Comparison of ENCODE assay signal across 13 cellular contexts in genomic region chr14:68757618-68758081, GRCh38. TPM values are rescaled to one million over a fixed set of nuclear protein-coding genes. Genes with fewer than 3 reads are reported as not detected.
A peak's percentile ranks its signal among the peaks of the same experiment; 100 is the strongest.
DNase-seq lines count a peak whose midpoint lies in the region; ATAC-seq, FAIRE-seq and TF ChIP-seq lines count a peak whose summit lies in the region.
"Had no signal": no experiment of that assay in that cellular context is flagged by ENCODE, and none has a peak within 500 bp of the region (broad histone marks: within the 10 kb centered on the region; RNA-seq: fewer than 3 reads in every experiment).

No MANE protein-coding gene starts in this region.

- no peak overlapping the region for H3K27ac Mint-ChIP-seq in activated naive CD4-positive, alpha-beta T cell treated with anti-CD3 and anti-CD28 coated beads, Interleukin-2, amount 10 ng/mL, durations not matched to agents 7 days and 5 days

- CTCF ChIA-PET in GM12878 (lab: Yijun Ruan, JAX), result interaction anchor here (0.6 kb wide), 1 partner anchor 71 kb away, joined by 4 read pairs; no protein-coding TSS in a partner anchor
- CTCF ChIA-PET in activated naive CD4-positive, alpha-beta T cell treated with anti-CD3 and anti-CD28 coated beads, Interleukin-2, amount 10 ng/mL, durations not matched to agents 7 days and 5 days (lab: Charles Lee), result interaction anchor here (0.8 to 1.7 kb wide), 6 partner anchors 12 to 32 kb away, joined by 3 to 8 read pairs (median 3); no protein-coding TSS in a partner anchor

- H3K9ac ChIP-seq in GM12878 (ENCODE audit: control insufficient read depth, insufficient read depth, low read length), result no peak overlapping the region

- H3K4me3 Mint-ChIP-seq in activated naive CD4-positive, alpha-beta T cell treated with anti-CD3 and anti-CD28 coated beads, Interleukin-2, amount 10 ng/mL, durations not matched to agents 7 days and 5 days, result no peak overlapping the region

- no peaks in the 10 kb centered on the region for H3K9me3 ChIP-seq in GM12878 (replicated peaks; ENCODE audit: control insufficient read depth, insufficient read depth, low read length)
- H3K9me3 ChIP-seq in lower lobe of right lung, result no peaks in the 10 kb centered on the region
- no peaks in the 10 kb centered on the region for H3K9me3 ChIP-seq in tibial artery
- H3K9me3 ChIP-seq: A549, body of pancreas had no signal

- no peak for TF ChIP-seq POLR2A in GM12878 (IDR thresholded peaks at IDR 0.05; ENCODE audit: low read depth, low read length)

- H3K4me2 ChIP-seq in GM12878 (ENCODE audit: control insufficient read depth, insufficient read depth), result no peak overlapping the region
- H3K4me2 ChIP-seq: A549 had no signal

- RAD21 ChIA-PET in GM12878 (lab: Charles Lee; ENCODE audit: unreplicated experiment), result interaction anchor here (1.1 kb wide), 1 partner anchor 57 kb away, joined by 3 read pairs; no protein-coding TSS in a partner anchor

- no peaks in the 10 kb centered on the region for H3K9me3 Mint-ChIP-seq in activated naive CD4-positive, alpha-beta T cell treated with anti-CD3 and anti-CD28 coated beads, Interleukin-2, amount 10 ng/mL, durations not matched to agents 7 days and 5 days

- POLR2A ChIA-PET in GM12878 (lab: Charles Lee), result no interaction called here

- H3K4me3 ChIP-seq in GM12878 (no peak overlapping the region), lower lobe of right lung (no peak overlapping the region), tibial artery (no peak overlapping the region)
- H3K4me3 ChIP-seq: A549, body of pancreas had no signal

- H4K20me1 ChIP-seq in GM12878 (ENCODE audit: control insufficient read depth, insufficient read depth), result no peaks in the 10 kb centered on the region

- no peak for FAIRE-seq in GM12878 (lab: Jason Lieb, UNC)
- FAIRE-seq: A549 had no signal

- H3K27ac ChIP-seq in GM12878 (ENCODE audit: control insufficient read depth, insufficient read depth) (no peak overlapping the region), lower lobe of right lung (no peak overlapping the region), tibial artery (no peak overlapping the region)

- ATAC-seq in GM12878, result peak; percentile 56
- ATAC-seq in lower lobe of right lung, result peak; percentile 56 to 81
- no peak for ATAC-seq in GM19395 (IDR thresholded peaks at IDR 0.05; ENCODE audit: unreplicated experiment)
- no peak for ATAC-seq in HG03108 (IDR thresholded peaks at IDR 0.05; ENCODE audit: unreplicated experiment)
- ATAC-seq: A549, body of pancreas, HCT116 had no signal

- TF ChIP-seq EP300 in GM12878 (IDR thresholded peaks at IDR 0.05; ENCODE audit: borderline replicate concordance in 1 of 2, control insufficient read depth in 1 of 2, low read depth in 2 of 2, low read length in 2 of 2), result no peak

- intact Hi-C loops in GM12878 (cut with micrococcal nuclease; ENCODE audit: unreplicated experiment) (no loop called here), lower lobe of right lung (cut with DNase I) (no loop called here), tibial artery (cut with DNase I; ENCODE audit: low total_unique reads) (no loop called here)

- no peak for TF ChIP-seq RAD21 in GM12878 (IDR thresholded peaks at IDR 0.05; ENCODE audit: insufficient read depth, low read depth, low read length)

- H3K4me1 ChIP-seq in GM12878 (ENCODE audit: control insufficient read depth, insufficient read depth, low read length) (no peaks in the 10 kb centered on the region), lower lobe of right lung (peaks cover 47% of the 10 kb centered on the region), tibial artery (peaks cover 0 to 17% (median 1%) of the 10 kb centered on the region in 4 donors)
- H3K4me1 ChIP-seq: A549 had no signal

- no TSS peak for BruUV-seq in GM12878 (replicated peaks; lab: Mats Ljungman, UMichigan)

- SMC1A ChIA-PET in GM12878 (lab: Charles Lee; ENCODE audit: uncharacterized antibody, unreplicated experiment), result interaction anchor here (0.6 to 1.4 kb wide), 8 partner anchors 9 to 482 kb away, joined by 3 to 5 read pairs (median 3); no protein-coding TSS in a partner anchor

- peaks cover 9% of the 10 kb centered on the region for H3K4me1 Mint-ChIP-seq in activated naive CD4-positive, alpha-beta T cell treated with anti-CD3 and anti-CD28 coated beads, Interleukin-2, amount 10 ng/mL, durations not matched to agents 7 days and 5 days

- H3K36me3 Mint-ChIP-seq in activated naive CD4-positive, alpha-beta T cell treated with anti-CD3 and anti-CD28 coated beads, Interleukin-2, amount 10 ng/mL, durations not matched to agents 7 days and 5 days, result no peaks in the 10 kb centered on the region

- 45% methylated on average over 4 of the region's 4 CpGs for WGBS in GM12878 (ENCODE audit: insufficient coverage, insufficient replicate concordance, low lambda C conversion rate, missing lambda C conversion rate)

- no peaks in the 10 kb centered on the region for H3K36me3 ChIP-seq in GM12878 (ENCODE audit: control insufficient read depth in 2 of 2, insufficient read depth in 2 of 2, low read length in 1 of 2)
- no peaks in the 10 kb centered on the region for H3K36me3 ChIP-seq in lower lobe of right lung
- H3K36me3 ChIP-seq in tibial artery, result no peaks in the 10 kb centered on the region

- H3K79me2 ChIP-seq in GM12878 (ENCODE audit: control insufficient read depth, insufficient read depth, low read length), result no peaks in the 10 kb centered on the region

- H2AFZ ChIP-seq in GM12878 (ENCODE audit: control insufficient read depth, low read depth, low read length), result no peak overlapping the region

- H3K27me3 ChIP-seq in GM12878 (replicated peaks in 1 of 2; ENCODE audit: control insufficient read depth in 2 of 2, insufficient read depth in 2 of 2, low read length in 1 of 2) (no peaks in the 10 kb centered on the region), lower lobe of right lung (ENCODE audit: low read depth) (no peaks in the 10 kb centered on the region), tibial artery (no peaks in the 10 kb centered on the region)
- H3K27me3 ChIP-seq: body of pancreas had no signal

- no peak for TF ChIP-seq CTCF in GM12878 (IDR thresholded peaks at IDR 0.05 in 2 of 3, conservative IDR thresholded peaks at IDR 0.05 in 1 of 3; ENCODE audit: control insufficient read depth in 2 of 3, extremely low read depth in 1 of 3, insufficient read depth in 1 of 3, low read depth in 3 of 3, low read length in 3 of 3)
- TF ChIP-seq CTCF in lower lobe of right lung (IDR thresholded peaks at IDR 0.05), result no peak
- TF ChIP-seq CTCF in tibial artery (IDR thresholded peaks at IDR 0.05), result no peak

- H3K27me3 Mint-ChIP-seq in activated naive CD4-positive, alpha-beta T cell treated with anti-CD3 and anti-CD28 coated beads, Interleukin-2, amount 10 ng/mL, durations not matched to agents 7 days and 5 days, result peaks cover 17% of the 10 kb centered on the region

- DNase-seq in SKM-1 treated with dmso at 0.1 percent for 144 hours (lab: John Stamatoyannopoulos, UW; ENCODE audit: unreplicated experiment) (peak; percentile 23), SKM-1 (lab: John Stamatoyannopoulos, UW; ENCODE audit: unreplicated experiment) (no peak), GM12878 (ENCODE audit: low read depth, low spot score) (no peak), lower lobe of right lung (peak; percentile 71), tibial artery (peak; percentile 55 to 75)
- no peak for DNase-seq in activated naive CD4-positive, alpha-beta T cell treated with anti-CD3 and anti-CD28 coated beads, Interleukin-2, amount 10 ng/mL, durations not matched to agents 7 days and 5 days
- DNase-seq: activated CD4-positive, alpha-beta T cell treated with anti-CD3 and anti-CD28 coated beads, Interleukin-2, amount 50 U/mL, for 4 hours; retina had no signal

- in situ Hi-C loops in GM12878 (cut with MboI), result no loop called here

TF ChIP-seq in GM12878, 131 proteins besides CTCF, POLR2A, EP300 and RAD21:
- TF ChIP-seq YBX1 (IDR thresholded peaks at IDR 0.05), result no peak
- TF ChIP-seq NR2C2 (IDR thresholded peaks at IDR 0.05; ENCODE audit: borderline replicate concordance, control insufficient read depth, insufficient read length, low read depth), result no peak
- no peak for TF ChIP-seq ZNF24 (IDR thresholded peaks at IDR 0.05)
- TF ChIP-seq NFXL1 (IDR thresholded peaks at IDR 0.05; ENCODE audit: borderline replicate concordance), result no peak
- TF ChIP-seq ESRRA (IDR thresholded peaks at IDR 0.05; ENCODE audit: low read length), result no peak
- TF ChIP-seq NR2C1 (IDR thresholded peaks at IDR 0.05), result no peak
- no peak for TF ChIP-seq MAX (IDR thresholded peaks at IDR 0.05; ENCODE audit: low read depth, low read length)
- TF ChIP-seq GABPA (IDR thresholded peaks at IDR 0.05; ENCODE audit: low read depth), result no peak
- no peak for TF ChIP-seq EGR1 (IDR thresholded peaks at IDR 0.05; ENCODE audit: borderline replicate concordance in 1 of 2, low read depth in 2 of 2, low read length in 2 of 2)
- no peak for TF ChIP-seq SP1 (IDR thresholded peaks at IDR 0.05; ENCODE audit: low read depth, low read length)
- no peak for TF ChIP-seq SMAD1 (IDR thresholded peaks at IDR 0.05; ENCODE audit: low read depth, partially characterized antibody)

RNA-seq across cellular contexts. Expression of gene ZFP36L1, which starts 35.2 kb away (rescaled TPM):
- total RNA-seq in GM12878 (2013; cell fraction: nucleolus; rRNA removed), result 120 and 134 TPM in 2 replicates
- total RNA-seq in GM12878 (2014; rRNA removed) (27.9 and 31.3 TPM in 2 replicates), GM12878 (2014; rRNA removed; fragmentation: Illumina TruSeq; extraction: Trizol) (27.0 and 28.3 TPM in 2 replicates), GM12878 (2021) (166 and 184 TPM in 2 replicates), lower lobe of right lung (199 TPM)
- 21.7 TPM for polyA plus RNA-seq in GM12878 (2011; ENCODE audit: low read depth)
- polyA plus RNA-seq in GM12878 (2011; rRNA removed) (47.4 and 53.5 TPM in 2 replicates), GM12878 (2014; fragmentation: Illumina TruSeq; extraction: Trizol) (69.3 and 78.7 TPM in 2 replicates), GM12878 (2014; fragmentation: Nextera tagmentation; extraction: Ambion mirVana) (10 to 100 TPM; 22.0 to 22.6 TPM), GM12878 (2014; rRNA removed) (96.1 and 121 TPM in 2 replicates), GM12878 (2016; fragmentation: Nextera tagmentation; extraction: Ambion mirVana) (100 to 1,000 TPM; 119 to 138 TPM)
- 143 and 162 TPM in 2 replicates for polyA plus RNA-seq in GM12878 (2011; cell fraction: cytosol; rRNA removed)
- polyA plus RNA-seq in GM12878 (2011; cell fraction: nucleus; rRNA removed), result 173 and 272 TPM in 2 replicates
- 67.3 and 98.4 TPM in 2 replicates for polyA plus RNA-seq in GM12878 (2012)
- 29.0 and 48.5 TPM in 2 replicates for polyA minus RNA-seq in GM12878 (2011; rRNA and poly(A)+ RNA removed)
- 183 and 200 TPM in 2 replicates for polyA minus RNA-seq in GM12878 (2011; cell fraction: cytosol; rRNA and poly(A)+ RNA removed)
- 63.3 and 109 TPM in 2 replicates for polyA minus RNA-seq in GM12878 (2011; cell fraction: nucleus; rRNA and poly(A)+ RNA removed)

Comparison
In these comparisons a context has a peak if more than half of its experiments do, and no peak if none do; other contexts are left out.
1. DNase-seq: peak in SKM-1 treated with dmso at 0.1 percent for 144 hours (single experiment), lower lobe of right lung (single experiment) and tibial artery (2 of 2); none in SKM-1 (single experiment), GM12878 (single experiment) and activated naive CD4-positive, alpha-beta T cell treated with anti-CD3 and anti-CD28 coated beads, Interleukin-2, amount 10 ng/mL, durations not matched to agents 7 days and 5 days (single experiment).
2. ATAC-seq: peak in GM12878 (single experiment) and lower lobe of right lung (2 of 2); none in GM19395 (single experiment) and HG03108 (single experiment).